ENCODE assay signal across 23 cellular contexts in the genomic region with DNA sequence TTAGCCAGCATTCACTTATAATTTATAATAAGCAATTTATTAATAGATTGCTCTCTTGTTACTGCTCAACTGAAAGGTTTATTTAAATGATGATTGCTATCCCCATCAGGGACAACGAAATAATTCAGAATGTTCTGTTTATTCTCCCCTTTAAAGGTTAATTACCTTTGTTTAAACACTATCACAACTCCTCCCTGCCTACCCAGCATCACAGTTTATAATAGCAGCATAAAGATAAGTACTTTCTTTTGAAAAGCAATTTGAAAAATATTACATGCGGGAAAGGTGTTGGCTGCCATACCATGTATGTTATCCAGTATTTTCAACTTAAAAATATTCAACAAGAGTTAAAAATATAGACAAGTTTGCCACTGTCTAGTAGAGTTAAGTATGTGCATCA.
"Had no signal": no experiment of that assay in that cellular context is flagged by ENCODE, and none has a peak within 500 bp of the region (broad histone marks: within the 10 kb centered on the region; RNA-seq: fewer than 3 reads in every experiment).

No MANE protein-coding gene starts in this region.

- H3K27me3 ChIP-seq: esophagus squamous epithelium, right atrium auricular region, stomach, thyroid gland, upper lobe of left lung had no signal

- H3K4me3 Mint-ChIP-seq: central memory CD8-positive, alpha-beta T cell; stimulated activated naive B cell treated with anti-CD40 and anti-IgM and Interleukin-4, amounts not matched to agents 10 μg/mL and 1 μg/mL and 100 μg/mL, for 72 hours had no signal

- H3K27me3 Mint-ChIP-seq: central memory CD8-positive, alpha-beta T cell; naive thymus-derived CD8-positive, alpha-beta T cell; stimulated activated naive B cell treated with anti-CD40 and anti-IgM and Interleukin-4, amounts not matched to agents 10 μg/mL and 1 μg/mL and 100 μg/mL, for 72 hours had no signal

- H3K9me3 Mint-ChIP-seq: central memory CD8-positive, alpha-beta T cell had no signal

- DNase-seq: activated CD4-positive, alpha-beta T cell treated with anti-CD3 and anti-CD28 coated beads for 4 hours; activated CD4-positive, alpha-beta T cell treated with anti-CD3 and anti-CD28 coated beads, Interleukin-2, amount 50 U/mL, for 48 hours; activated CD8-positive, alpha-beta memory T cell treated with anti-CD3 and anti-CD28 coated beads for 24 hours; activated gamma-delta T cell treated with Interleukin-2 at 50 U/mL for 16 hours; dermis blood vessel endothelial cell; effector CD4-positive, alpha-beta T cell; esophagus squamous epithelium; foreskin melanocyte; glutamatergic neuron; mammary epithelial cell; midbrain; naive thymus-derived CD8-positive, alpha-beta T cell; stimulated activated CD4-positive, alpha-beta T cell treated with anti-CD3 and anti-CD28 coated beads, Interleukin-15, amount 100 ng/mL, for 24 hours; stimulated activated CD4-positive, alpha-beta T cell treated with anti-CD3 and anti-CD28 coated beads, Interleukin-2, amount 100 ng/mL, for 24 hours; stimulated activated naive B cell treated with anti-CD40 and anti-IgM and Interleukin-4, amounts not matched to agents 10 μg/mL and 1 μg/mL and 100 μg/mL, for 72 hours; stomach; thyroid gland; upper lobe of left lung had no signal

- H3K4me3 ChIP-seq: esophagus squamous epithelium, right atrium auricular region, stomach, thyroid gland, upper lobe of left lung had no signal

- H3K27ac ChIP-seq: epithelial cell of prostate, esophagus squamous epithelium, right atrium auricular region, stomach, thyroid gland, upper lobe of left lung, VCaP had no signal

- H3K27ac Mint-ChIP-seq: activated naive CD4-positive, alpha-beta T cell treated with anti-CD3 and anti-CD28 coated beads, Interleukin-2, amount 50 U/mL, for 72 hours; naive thymus-derived CD8-positive, alpha-beta T cell; stimulated activated naive B cell treated with anti-CD40 and anti-IgM and Interleukin-4, amounts not matched to agents 10 μg/mL and 1 μg/mL and 100 μg/mL, for 72 hours had no signal

- H3K4me1 ChIP-seq: esophagus squamous epithelium, thyroid gland had no signal

- ATAC-seq: activated naive CD4-positive, alpha-beta T cell treated with anti-CD3 and anti-CD28 coated beads, Interleukin-2, amount 50 U/mL, for 72 hours; naive thymus-derived CD8-positive, alpha-beta T cell; stimulated activated naive B cell treated with anti-CD40 and anti-IgM and Interleukin-4, amounts not matched to agents 10 μg/mL and 1 μg/mL and 100 μg/mL, for 72 hours had no signal

- H3K36me3 ChIP-seq: thyroid gland had no signal
